8 cellular contexts compared by ENCODE assay signal in genomic region chr18:26089247-26090129, GRCh38. TPM values are rescaled to one million over a fixed set of nuclear protein-coding genes. Genes with fewer than 3 reads are reported as not detected.
DNase-seq lines count a peak whose midpoint lies in the region; ATAC-seq and TF ChIP-seq lines count a peak whose summit lies in the region.

No MANE protein-coding gene starts in this region.

- H3F3A ChIP-seq in Loucy (ENCODE audit: low read depth) = no peaks in the 10 kb centered on the region

- H3K27ac Mint-ChIP-seq in WTC11 = no peak overlapping the region; the same call in 1 of the 2 replicates

- intact Hi-C loops in posterior vena cava (cut with DNase I) = no loop called here

- peak overlapping the region; percentile 90 for H3K9ac ChIP-seq in Loucy (ENCODE audit: low read depth, low read length, poor library complexity, severe bottlenecking)

- no peak overlapping the region for H2AFZ ChIP-seq in Loucy (ENCODE audit: low read length)

- H3K79me2 ChIP-seq in Loucy (ENCODE audit: insufficient read depth, low read length) = peaks cover 53% of the 10 kb centered on the region

- no peaks in the 10 kb centered on the region for H3K27me3 Mint-ChIP-seq in WTC11 (ENCODE audit: low read depth)

- POLR2A ChIA-PET in WTC11 (lab: Charles Lee) = no interaction called here

- peak overlapping the region; percentile 98 for H3K4me3 Mint-ChIP-seq in WTC11

- TF ChIP-seq CTCF in GM06990 (IDR thresholded peaks at IDR 0.05; ENCODE audit: insufficient read depth, low read length, poor library complexity, severe bottlenecking) = no peak
- no peak for TF ChIP-seq CTCF in Loucy (conservative IDR thresholded peaks at IDR 0.05; ENCODE audit: low read length)
- TF ChIP-seq CTCF in WTC11 (IDR thresholded peaks at IDR 0.05) = no peak
- TF ChIP-seq CTCF in fibroblast of the aortic adventitia (IDR thresholded peaks at IDR 0.05; ENCODE audit: insufficient read depth, low read length) = no peak

- CTCF ChIA-PET in WTC11 (lab: Charles Lee) = no interaction called here

- H3K4me1 ChIP-seq in Loucy (ENCODE audit: insufficient read depth, low read length, poor library complexity, severe bottlenecking) = peaks cover 59% of the 10 kb centered on the region

- ATAC-seq in GM21786 (IDR thresholded peaks at IDR 0.05; ENCODE audit: unreplicated experiment) (peak; percentile 6), WTC11 (peak; percentile 3)

- peaks cover 53% of the 10 kb centered on the region for H4K20me1 ChIP-seq in Loucy (ENCODE audit: insufficient read depth, low read length, poor library complexity, severe bottlenecking)

- peaks cover 15% of the 10 kb centered on the region for H3K36me3 Mint-ChIP-seq in WTC11

- H3K4me3 ChIP-seq in GM06990 (replicated peaks; ENCODE audit: low read depth, low read length) (peak overlapping the region; percentile 90), Loucy (ENCODE audit: low read length, poor library complexity, severe bottlenecking) (peak overlapping the region; percentile 92), fibroblast of the aortic adventitia (ENCODE audit: low read depth, low read length) (peak overlapping the region; percentile 89)

- no peaks in the 10 kb centered on the region for H3K9me3 ChIP-seq in Loucy (ENCODE audit: insufficient read depth, low read depth, low read length)

- no peaks in the 10 kb centered on the region for H3K27me3 ChIP-seq in GM06990 (replicated peaks; ENCODE audit: control insufficient read depth, insufficient read depth, low read length)
- H3K27me3 ChIP-seq in Loucy (ENCODE audit: insufficient read depth, low read length, poor library complexity, severe bottlenecking) = no peaks in the 10 kb centered on the region

- H3K4me1 Mint-ChIP-seq in WTC11 = peaks cover 25% of the 10 kb centered on the region

- H3K9me3 Mint-ChIP-seq in WTC11 = no peaks in the 10 kb centered on the region

- DNase-seq in GM06990 (ENCODE audit: extremely low read depth, insufficient read length) = peak; percentile 21
- DNase-seq in WTC11 (ENCODE audit: low spot score) = no peak
- DNase-seq in fibroblast of the aortic adventitia (ENCODE audit: low read depth) = peak; percentile 48
- peak in 34 of 56 donors; percentile 0 to 61 (median 24) for DNase-seq in nucleus accumbens (lab: John Stamatoyannopoulos, UW)
- no peak for DNase-seq in posterior vena cava (ENCODE audit: low spot score)
- DNase-seq in NCI-H1436 treated with DMSO at 0.1 percent for 48 hours (lab: John Stamatoyannopoulos, UW) = no peak

- peaks cover 1% of the 10 kb centered on the region for H3K36me3 ChIP-seq in GM06990 (ENCODE audit: control insufficient read depth, insufficient read depth, low read length)
- peaks cover 21% of the 10 kb centered on the region; the same call in 1 of the 2 replicates for H3K36me3 ChIP-seq in Loucy (ENCODE audit: insufficient read depth, low read length)

- H3K9me2 ChIP-seq in Loucy (replicated peaks; ENCODE audit: low read depth, low read length) = no peaks in the 10 kb centered on the region

- H3K4me2 ChIP-seq in Loucy (ENCODE audit: low read depth, low read length, poor library complexity, severe bottlenecking) = peak overlapping the region; percentile 98

TF ChIP-seq in WTC11, 78 proteins besides CTCF, POLR2A, EP300 and RAD21 (continues in another document):
- TF ChIP-seq USF2 (CRISPR knock-in tag; IDR thresholded peaks at IDR 0.05) (no peak), ARID4B (CRISPR knock-in tag; IDR thresholded peaks at IDR 0.05; ENCODE audit: borderline replicate concordance) (no peak), ESRRA (CRISPR knock-in tag; IDR thresholded peaks at IDR 0.05; ENCODE audit: borderline replicate concordance) (no peak), SMAD4 (CRISPR knock-in tag; IDR thresholded peaks at IDR 0.05) (no peak), NR3C1 (CRISPR knock-in tag; conservative IDR thresholded peaks at IDR 0.05; ENCODE audit: low read depth) (no peak), NFE2L1 (CRISPR knock-in tag; IDR thresholded peaks at IDR 0.05) (no peak), CDX4 (CRISPR knock-in tag; IDR thresholded peaks at IDR 0.05; ENCODE audit: borderline replicate concordance) (no peak), NFATC4 (CRISPR knock-in tag; IDR thresholded peaks at IDR 0.05) (no peak)
- TF ChIP-seq, protein P1, sequence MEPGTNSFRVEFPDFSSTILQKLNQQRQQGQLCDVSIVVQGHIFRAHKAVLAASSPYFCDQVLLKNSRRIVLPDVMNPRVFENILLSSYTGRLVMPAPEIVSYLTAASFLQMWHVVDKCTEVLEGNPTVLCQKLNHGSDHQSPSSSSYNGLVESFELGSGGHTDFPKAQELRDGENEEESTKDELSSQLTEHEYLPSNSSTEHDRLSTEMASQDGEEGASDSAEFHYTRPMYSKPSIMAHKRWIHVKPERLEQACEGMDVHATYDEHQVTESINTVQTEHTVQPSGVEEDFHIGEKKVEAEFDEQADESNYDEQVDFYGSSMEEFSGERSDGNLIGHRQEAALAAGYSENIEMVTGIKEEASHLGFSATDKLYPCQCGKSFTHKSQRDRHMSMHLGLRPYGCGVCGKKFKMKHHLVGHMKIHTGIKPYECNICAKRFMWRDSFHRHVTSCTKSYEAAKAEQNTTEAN (CRISPR knock-in tag; IDR thresholded peaks at IDR 0.05) = no peak
- TF ChIP-seq, protein P2, sequence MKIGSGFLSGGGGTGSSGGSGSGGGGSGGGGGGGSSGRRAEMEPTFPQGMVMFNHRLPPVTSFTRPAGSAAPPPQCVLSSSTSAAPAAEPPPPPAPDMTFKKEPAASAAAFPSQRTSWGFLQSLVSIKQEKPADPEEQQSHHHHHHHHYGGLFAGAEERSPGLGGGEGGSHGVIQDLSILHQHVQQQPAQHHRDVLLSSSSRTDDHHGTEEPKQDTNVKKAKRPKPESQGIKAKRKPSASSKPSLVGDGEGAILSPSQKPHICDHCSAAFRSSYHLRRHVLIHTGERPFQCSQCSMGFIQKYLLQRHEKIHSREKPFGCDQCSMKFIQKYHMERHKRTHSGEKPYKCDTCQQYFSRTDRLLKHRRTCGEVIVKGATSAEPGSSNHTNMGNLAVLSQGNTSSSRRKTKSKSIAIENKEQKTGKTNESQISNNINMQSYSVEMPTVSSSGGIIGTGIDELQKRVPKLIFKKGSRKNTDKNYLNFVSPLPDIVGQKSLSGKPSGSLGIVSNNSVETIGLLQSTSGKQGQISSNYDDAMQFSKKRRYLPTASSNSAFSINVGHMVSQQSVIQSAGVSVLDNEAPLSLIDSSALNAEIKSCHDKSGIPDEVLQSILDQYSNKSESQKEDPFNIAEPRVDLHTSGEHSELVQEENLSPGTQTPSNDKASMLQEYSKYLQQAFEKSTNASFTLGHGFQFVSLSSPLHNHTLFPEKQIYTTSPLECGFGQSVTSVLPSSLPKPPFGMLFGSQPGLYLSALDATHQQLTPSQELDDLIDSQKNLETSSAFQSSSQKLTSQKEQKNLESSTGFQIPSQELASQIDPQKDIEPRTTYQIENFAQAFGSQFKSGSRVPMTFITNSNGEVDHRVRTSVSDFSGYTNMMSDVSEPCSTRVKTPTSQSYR (CRISPR knock-in tag; IDR thresholded peaks at IDR 0.05) = no peak

RNA-seq across cellular contexts. Expression of gene SS18, which starts 0.9 kb away (rescaled TPM):
- total RNA-seq in WTC11 (2021) = 73.0 to 79.1 TPM (median 75.6 TPM) in 3 replicates
- total RNA-seq in fibroblast of the aortic adventitia (ENCODE audit: low replicate concordance) = 22.2 and 103 TPM in 2 replicates
- 10 to 100 TPM; 61.4 to 64.3 TPM for total RNA-seq in posterior vena cava

RNA-seq across cellular contexts. Expression of gene PSMA8, which starts 44.2 kb away (rescaled TPM):
- total RNA-seq in WTC11 (2021) = not detected in 3 replicates
- total RNA-seq in fibroblast of the aortic adventitia (ENCODE audit: low replicate concordance) = not detected in 2 replicates
- total RNA-seq in posterior vena cava = not detected

Comparison
In these comparisons a context has a peak if more than half of its experiments do, and no peak if none do; other contexts are left out.
1. DNase-seq: peak in GM06990 (single experiment), fibroblast of the aortic adventitia (single experiment) and nucleus accumbens (34 of 56); none in WTC11 (single experiment), posterior vena cava (single experiment) and NCI-H1436 treated with DMSO at 0.1 percent for 48 hours (single experiment).
2. Peak in every context shown above with its lines, with median percentiles within 50 percentile points of each other: H3K4me3 ChIP-seq.